In the genomic region with DNA sequence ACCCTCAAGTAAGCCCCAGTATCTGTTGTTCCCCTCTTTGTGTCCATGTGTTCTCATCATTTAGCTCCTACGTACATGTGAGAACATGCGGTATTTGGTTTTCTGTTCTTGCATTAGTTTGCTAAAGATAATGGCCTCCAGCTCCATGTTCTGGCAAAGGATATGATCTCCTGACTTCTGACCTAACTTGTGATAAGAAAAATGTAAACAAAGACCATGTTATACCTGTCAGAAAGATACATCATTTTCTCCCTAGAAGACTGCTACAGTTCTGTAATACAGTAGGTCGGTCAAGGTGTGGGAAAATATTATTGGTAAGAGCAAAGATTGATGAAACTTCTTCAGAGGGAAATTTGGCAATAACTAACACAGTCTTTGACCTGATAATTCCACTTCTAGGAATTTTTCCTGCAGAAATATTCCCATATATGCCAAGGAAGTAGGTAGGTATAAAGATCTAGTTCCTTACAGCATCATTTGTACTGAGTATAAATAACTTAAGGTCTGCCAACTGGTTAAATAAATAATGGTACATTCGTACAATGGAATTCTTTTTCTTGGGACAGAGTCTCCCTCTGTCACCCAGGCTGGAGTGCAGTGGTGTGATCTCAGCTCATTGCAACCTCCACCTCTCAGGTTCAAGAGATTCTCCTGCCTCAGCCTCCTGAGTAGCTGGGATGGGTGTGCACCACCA, we compare ENCODE assay signal across 17 cellular contexts. TPM values are rescaled to one million over a fixed set of nuclear protein-coding genes. Genes with fewer than 3 reads are reported as not detected.
DNase-seq lines count a peak whose midpoint lies in the region; ATAC-seq and TF ChIP-seq lines count a peak whose summit lies in the region.
"Had no signal": no experiment of that assay in that cellular context is flagged by ENCODE, and none has a peak within 500 bp of the region (broad histone marks: within the 10 kb centered on the region; RNA-seq: fewer than 3 reads in every experiment).

No MANE protein-coding gene starts in this region.

- peak overlapping the region; percentile 49 for H3K27ac Mint-ChIP-seq in MCF 10A (ENCODE audit: low read depth, unreplicated experiment)
- peak overlapping the region; percentile 20 for H3K27ac Mint-ChIP-seq in WTC11
- H3K27ac Mint-ChIP-seq: CD14-positive monocyte; CD8-positive, alpha-beta T cell; HFFc6 had no signal

- no peaks in the 10 kb centered on the region for H4K20me1 ChIP-seq in hepatocyte (ENCODE audit: insufficient read depth, poor library complexity, severe bottlenecking)
- no peaks in the 10 kb centered on the region for H4K20me1 ChIP-seq in PC-3 (ENCODE audit: low read length)

- ATAC-seq in WTC11: no peak
- no peak for ATAC-seq in PC-3
- ATAC-seq in GM21723 (IDR thresholded peaks at IDR 0.05; ENCODE audit: unreplicated experiment): no peak
- ATAC-seq: CD8-positive, alpha-beta T cell had no signal

- H3K27ac ChIP-seq in breast epithelium: no peak overlapping the region
- H3K27ac ChIP-seq in hepatocyte: peak overlapping the region; percentile 44
- H3K27ac ChIP-seq in stomach: no peak overlapping the region
- no peak overlapping the region for H3K27ac ChIP-seq in PC-3 (ENCODE audit: low read length)
- H3K27ac ChIP-seq: HL-60 had no signal

- TF ChIP-seq EP300 in stomach (IDR thresholded peaks at IDR 0.05): no peak

- CTCF ChIA-PET in MCF 10A (lab: Yijun Ruan, JAX) (no interaction called here), WTC11 (lab: Charles Lee) (no interaction called here), PC-3 (lab: Charles Lee) (no interaction called here)

- H3K9me3 Mint-ChIP-seq in MCF 10A (ENCODE audit: unreplicated experiment) (no peaks in the 10 kb centered on the region), WTC11 (peaks cover 13% of the 10 kb centered on the region)
- H3K9me3 Mint-ChIP-seq: HFFc6 had no signal

- intact Hi-C loops in MCF 10A (cut with micrococcal nuclease) (no loop called here), breast epithelium (cut with DNase I; ENCODE audit: low total_unique reads) (no loop called here), stomach (cut with DNase I; ENCODE audit: low total_unique reads) (no loop called here), PC-3 (cut with micrococcal nuclease) (no loop called here)

- POLR2A ChIA-PET in MCF 10A (lab: Yijun Ruan, JAX) (interaction anchor here (0.9 to 5.7 kb wide), 4 partner anchors 17 to 24 kb away, joined by 5 to 68 read pairs (median 19); no protein-coding TSS in a partner anchor), WTC11 (lab: Charles Lee) (no interaction called here), PC-3 (lab: Charles Lee; ENCODE audit: unreplicated experiment) (no interaction called here)

- H3K27me3 Mint-ChIP-seq in MCF 10A (ENCODE audit: insufficient read depth, unreplicated experiment) (no peaks in the 10 kb centered on the region), WTC11 (ENCODE audit: low read depth) (no peaks in the 10 kb centered on the region)

- no peaks in the 10 kb centered on the region for H3F3A ChIP-seq in PC-3 (ENCODE audit: low read length, unreplicated experiment)

- H3K4me3 Mint-ChIP-seq in MCF 10A (ENCODE audit: unreplicated experiment) (no peak overlapping the region), WTC11 (no peak overlapping the region)
- H3K4me3 Mint-ChIP-seq: CD14-positive monocyte; CD8-positive, alpha-beta T cell; HFFc6 had no signal

- H3K36me3 ChIP-seq in breast epithelium: no peaks in the 10 kb centered on the region
- no peaks in the 10 kb centered on the region for H3K36me3 ChIP-seq in hepatocyte (replicated peaks; ENCODE audit: insufficient read depth, low read depth)
- H3K36me3 ChIP-seq in stomach: no peaks in the 10 kb centered on the region
- H3K36me3 ChIP-seq in PC-3 (ENCODE audit: low read depth, low read length): no peaks in the 10 kb centered on the region

- H3K4me2 ChIP-seq in hepatocyte: no peak overlapping the region
- no peak overlapping the region for H3K4me2 ChIP-seq in PC-3 (ENCODE audit: low read length)

- no peak for TF ChIP-seq CTCF in MCF 10A (IDR thresholded peaks at IDR 0.05; ENCODE audit: unreplicated experiment)
- TF ChIP-seq CTCF in breast epithelium (IDR thresholded peaks at IDR 0.05): no peak
- TF ChIP-seq CTCF in WTC11 (IDR thresholded peaks at IDR 0.05): no peak
- TF ChIP-seq CTCF in hepatocyte (IDR thresholded peaks at IDR 0.05; ENCODE audit: poor library complexity): no peak
- no peak for TF ChIP-seq CTCF in stomach (IDR thresholded peaks at IDR 0.05)
- no peak for TF ChIP-seq CTCF in PC-3 (conservative IDR thresholded peaks at IDR 0.05; ENCODE audit: low read depth, low read length)

- H3K9me3 ChIP-seq in breast epithelium: no peaks in the 10 kb centered on the region
- no peaks in the 10 kb centered on the region for H3K9me3 ChIP-seq in hepatocyte (ENCODE audit: low read depth)
- H3K9me3 ChIP-seq in stomach: no peaks in the 10 kb centered on the region
- H3K9me3 ChIP-seq in PC-3 (ENCODE audit: low read length): no peaks in the 10 kb centered on the region

- DNase-seq in MCF 10A (ENCODE audit: unreplicated experiment) (no peak), breast epithelium (ENCODE audit: low spot score in 2 of 2) (no peak), WTC11 (ENCODE audit: low spot score) (no peak), hepatocyte (ENCODE audit: low spot score) (no peak), stomach (peak; percentile 22), PC-3 (no peak), cerebellum (ENCODE audit: low spot score) (no peak)
- DNase-seq: COR-L47, DMS153, DMS79 treated with DMSO at 0.1 percent for 48 hours, EL, HCEC 1CT, HFFc6 had no signal

- H3K9me2 ChIP-seq in hepatocyte (replicated peaks; ENCODE audit: insufficient read depth) (no peaks in the 10 kb centered on the region), PC-3 (replicated peaks; ENCODE audit: low read length) (no peaks in the 10 kb centered on the region)

- H3K4me1 ChIP-seq in breast epithelium (no peaks in the 10 kb centered on the region), hepatocyte (ENCODE audit: insufficient read depth) (no peaks in the 10 kb centered on the region), stomach (peaks cover 0 to 4% (median 0%) of the 10 kb centered on the region in 4 donors), PC-3 (ENCODE audit: insufficient read depth, low read length) (no peaks in the 10 kb centered on the region)

- TF ChIP-seq POLR2A in breast epithelium (IDR thresholded peaks at IDR 0.05) (no peak), stomach (IDR thresholded peaks at IDR 0.05) (no peak)

- no peak overlapping the region for H2AFZ ChIP-seq in hepatocyte
- H2AFZ ChIP-seq in PC-3 (ENCODE audit: low read length): no peak overlapping the region

- H3K79me2 ChIP-seq in hepatocyte: no peaks in the 10 kb centered on the region
- H3K79me2 ChIP-seq in PC-3 (ENCODE audit: low read length): no peaks in the 10 kb centered on the region

- H3K4me3 ChIP-seq in breast epithelium (no peak overlapping the region), hepatocyte (no peak overlapping the region), stomach (no peak overlapping the region), PC-3 (ENCODE audit: low read length) (no peak overlapping the region)

- H3K4me1 Mint-ChIP-seq in MCF 10A (ENCODE audit: insufficient read depth, unreplicated experiment): peaks cover 13% of the 10 kb centered on the region
- no peaks in the 10 kb centered on the region for H3K4me1 Mint-ChIP-seq in WTC11

- H3K36me3 Mint-ChIP-seq in MCF 10A (ENCODE audit: insufficient read depth, unreplicated experiment) (no peaks in the 10 kb centered on the region), WTC11 (no peaks in the 10 kb centered on the region)
- H3K36me3 Mint-ChIP-seq: CD8-positive, alpha-beta T cell had no signal

- H3K27me3 ChIP-seq in breast epithelium (no peaks in the 10 kb centered on the region), hepatocyte (no peaks in the 10 kb centered on the region), stomach (no peaks in the 10 kb centered on the region), PC-3 (ENCODE audit: low read length) (no peaks in the 10 kb centered on the region)

- H3K9ac ChIP-seq in PC-3 (ENCODE audit: low read length): no peak overlapping the region

- BruUV-seq in MCF 10A (replicated peaks; lab: Mats Ljungman, UMichigan) (no TSS peak), PC-3 (replicated peaks; lab: Mats Ljungman, UMichigan) (no TSS peak)

- WGBS in hepatocyte (ENCODE audit: low lambda C conversion rate, missing lambda C conversion rate): 70% methylated on average over 4 of the region's 4 CpGs
- 30 to 65% (median 36%) methylated on average over 4 of the region's 4 CpGs for WGBS in stomach, 5 donors

TF ChIP-seq in WTC11, 78 proteins besides CTCF, POLR2A, EP300 and RAD21:
- no peak for TF ChIP-seq SMAD3 (CRISPR knock-in tag; IDR thresholded peaks at IDR 0.05; ENCODE audit: borderline replicate concordance)
- no peak for TF ChIP-seq PRRX2 (CRISPR knock-in tag; IDR thresholded peaks at IDR 0.05)
- TF ChIP-seq RORB (CRISPR knock-in tag; IDR thresholded peaks at IDR 0.05): no peak

RNA-seq across cellular contexts. Expression of a gene that starts 19.1 kb away (rescaled TPM):
- total RNA-seq in MCF 10A (2022): 304 and 387 TPM in 2 replicates
- 100 to 1,000 TPM; 167 to 970 (median 266) TPM for total RNA-seq in breast epithelium
- 27.0 to 29.4 TPM (median 27.2 TPM) in 3 replicates for total RNA-seq in WTC11 (2021)
- total RNA-seq in hepatocyte: 73.6 and 78.8 TPM in 2 replicates
- 233 and 254 TPM in 2 replicates for polyA plus RNA-seq in hepatocyte
- 100 to 1,000 TPM in 4 of 5 donors, 10 to 100 TPM in 1; 68.1 to 209 (median 168) TPM for total RNA-seq in stomach
- polyA plus RNA-seq in stomach: 10 to 100 TPM; 89.2 to 97.2 (median 91.1) TPM
- total RNA-seq in PC-3 (2014; rRNA removed): 11.9 and 12.4 TPM in 2 replicates
- 4.6 TPM for total RNA-seq in cerebellum

RNA-seq across cellular contexts. Expression of a gene that starts 29.0 kb away (rescaled TPM):
- total RNA-seq in MCF 10A (2022) (2.3 and 2.6 TPM in 2 replicates), breast epithelium (1 to 10 TPM in 1 of 3 donors, under 1 TPM in 2; 0.29 to 1.4 (median 0.33) TPM), WTC11 (2021) (1.0 to 2.0 TPM (median 1.4 TPM) in 3 replicates), hepatocyte (0.83 and 1.4 TPM in 2 replicates), stomach (not detected), PC-3 (2014; rRNA removed) (0.75 TPM in 1 of 2 replicates, not detected in the other), cerebellum (0.54 TPM)
- polyA plus RNA-seq in hepatocyte (2.5 and 3.2 TPM in 2 replicates), stomach (1 to 10 TPM; 1.1 to 2.5 (median 2.0) TPM)
- polyA plus RNA-seq: CD14-positive monocyte had no signal
